8 cellular contexts compared by ENCODE assay signal in genomic region chr16:2752035-2752849, GRCh38. TPM values are rescaled to one million over a fixed set of nuclear protein-coding genes. Genes with fewer than 3 reads are reported as not detected.
A peak's percentile ranks its signal among the peaks of the same experiment; 100 is the strongest.
DNase-seq lines count a peak whose midpoint lies in the region; ATAC-seq, FAIRE-seq and TF ChIP-seq lines count a peak whose summit lies in the region.

TSS of gene SRRM2 (plus strand) at chr16:2752638. CDS start at chr16:2756365, 3,727 bp downstream.

- H3K4me1 ChIP-seq in ovary (ENCODE audit: insufficient read depth) (peaks cover 26% of the 10 kb centered on the region), thymus (ENCODE audit: control insufficient read depth, insufficient read depth, low read length) (peaks cover 22% of the 10 kb centered on the region)

- intact Hi-C loops in Right ventricle myocardium inferior (cut with DNase I) = loop anchor here (1.0 to 2.0 kb wide), 2 partner anchors 25 to 117 kb away; partner anchors contain the start of gene ELOB
- intact Hi-C loops in ovary (cut with DNase I) = no loop called here

- TF ChIP-seq CTCF in ovary (IDR thresholded peaks at IDR 0.05) = peak in 2 of 3 donors; percentile 31 to 46

- peak within 1 kb of the TSS; percentile 66 for H3K4me3 ChIP-seq in ovary
- H3K4me3 ChIP-seq in thymus (ENCODE audit: low read length) = peak within 1 kb of the TSS; percentile 78

- H3K27me3 ChIP-seq in ovary = no peaks in the 10 kb centered on the region
- no peaks in the 10 kb centered on the region for H3K27me3 ChIP-seq in thymus (ENCODE audit: control insufficient read depth, insufficient read depth)

- H3K27ac ChIP-seq in ovary = peak within 1 kb of the TSS; percentile 97 to 98
- peak within 1 kb of the TSS; percentile 100 for H3K27ac ChIP-seq in thymus (ENCODE audit: low read depth)

- ATAC-seq in HG02798 (IDR thresholded peaks at IDR 0.05; ENCODE audit: poor library complexity, unreplicated experiment) = peak; percentile 82
- ATAC-seq in Right ventricle myocardium inferior = peak; percentile 96

- H3K36me3 ChIP-seq in ovary (no peaks in the 10 kb centered on the region), thymus (ENCODE audit: control insufficient read depth, insufficient read depth) (peaks cover 20% of the 10 kb centered on the region)

- 0 to 1% (median 1%) methylated on average over 66 to 99 of the region's 99 CpGs for WGBS in ovary, 3 donors
- 4% methylated on average over 99 of the region's 99 CpGs for WGBS in thymus

- H3K9me3 ChIP-seq in ovary (no peaks in the 10 kb centered on the region), thymus (ENCODE audit: control insufficient read depth) (no peaks in the 10 kb centered on the region)

- FAIRE-seq in GM12891 (lab: Jason Lieb, UNC) = peak; percentile 96

- peak; percentile 88 for TF ChIP-seq EP300 in ovary (IDR thresholded peaks at IDR 0.05)

- DNase-seq in GM12891 (ENCODE audit: insufficient read length, low spot score) (peak; percentile 97), NCI-H1417 treated with DMSO at 0.1 percent for 48 hours (lab: John Stamatoyannopoulos, UW) (peak; percentile 88), SW 1271 (lab: John Stamatoyannopoulos, UW) (peak; percentile 86 to 91), Right ventricle myocardium inferior (ENCODE audit: missing footprints) (peak; percentile 98), ovary (peak; percentile 94 to 97 (median 96))
- DNase-seq in activated naive CD8-positive, alpha-beta T cell treated with anti-CD3 and anti-CD28 coated beads, Interleukin-2, amount 50 U/mL, for 16 hours (ENCODE audit: low read depth, low spot score) = peak; percentile 80

- TF ChIP-seq POLR2A in GM12891 (IDR thresholded peaks at IDR 0.05; ENCODE audit: low read depth, low read length) (peak; percentile 78), ovary (IDR thresholded peaks at IDR 0.05) (peak; percentile 100)

TF ChIP-seq in GM12891, 5 proteins besides CTCF, POLR2A, EP300 and RAD21:
- TF ChIP-seq POU2F2 (IDR thresholded peaks at IDR 0.05; ENCODE audit: low read depth, low read length) (peak; percentile 69; the same call in 1 of the 2 replicates), TAF1 (IDR thresholded peaks at IDR 0.05; ENCODE audit: low read depth, low read length) (peak; percentile 64), POLR2AphosphoS5 (IDR thresholded peaks at IDR 0.05; ENCODE audit: low read depth, low read length) (peak; percentile 74), PAX5 (IDR thresholded peaks at IDR 0.05; ENCODE audit: insufficient read depth, low read length, severe bottlenecking) (no peak), SPI1 (IDR thresholded peaks at IDR 0.05; ENCODE audit: low read depth, low read length) (no peak)
TF ChIP-seq in GM12891: peak in this region for 3.

RNA-seq across cellular contexts. Expression of gene SRRM2, which starts in this region (rescaled TPM):
- 400 TPM for polyA plus RNA-seq in GM12891 (2012; ENCODE audit: low read depth, missing spikeins)
- total RNA-seq in Right ventricle myocardium inferior = 239 TPM
- 100 to 1,000 TPM; 300 to 736 (median 470) TPM for total RNA-seq in ovary
- 100 to 1,000 TPM; 524 to 602 TPM for polyA plus RNA-seq in ovary
- polyA plus RNA-seq in thymus = 690 TPM

Comparison
In these comparisons a context has a peak if more than half of its experiments do, and no peak if none do; other contexts are left out.
1. Peak in every context shown above with its lines: DNase-seq, ATAC-seq, H3K4me3 ChIP-seq and H3K27ac ChIP-seq.